In the genomic region with DNA sequence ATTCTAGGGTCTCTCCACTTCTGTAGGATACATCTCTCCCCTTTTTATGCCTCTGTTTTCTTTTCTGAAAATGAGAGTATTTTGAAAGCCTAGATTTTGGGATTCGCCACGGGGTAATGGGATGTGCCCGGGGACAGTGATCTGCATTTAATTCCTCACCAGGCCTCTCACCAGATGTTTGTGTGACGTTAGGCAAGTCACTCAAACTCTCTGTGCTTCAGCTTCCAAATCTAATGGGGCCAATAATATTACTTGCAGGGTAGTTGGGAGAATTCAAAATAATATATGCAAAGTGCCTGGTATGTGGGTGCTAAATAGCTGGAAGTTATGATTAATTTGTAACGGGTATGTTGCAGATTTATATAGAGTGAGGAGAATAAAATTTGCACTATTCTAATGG, we compare ENCODE assay signal across 15 cellular contexts.
"Had no signal": no experiment of that assay in that cellular context is flagged by ENCODE, and none has a peak within 500 bp of the region (broad histone marks: within the 10 kb centered on the region; RNA-seq: fewer than 3 reads in every experiment).

No MANE protein-coding gene starts in this region.

- H3K27me3 ChIP-seq: ovary, stomach, upper lobe of right lung had no signal

- H3K27ac ChIP-seq: ovary, psoas muscle, stomach, upper lobe of right lung, VCaP had no signal

- H3K9me3 ChIP-seq: ovary, psoas muscle, stomach, upper lobe of right lung had no signal

- H3K36me3 ChIP-seq: ovary, stomach, upper lobe of right lung had no signal

- DNase-seq: activated CD4-positive, alpha-beta T cell treated with anti-CD3 and anti-CD28 coated beads, Interleukin-2, amount 50 U/mL, for 1 hour; activated CD4-positive, CD25-positive, alpha-beta regulatory T cell treated with anti-CD3 and anti-CD28 coated beads, Interleukin-2, amount 50 U/mL, for 72 hours; activated effector memory CD4-positive, alpha-beta T cell treated with anti-CD3 and anti-CD28 coated beads, Interleukin-2, amount 50 U/mL, for 16 hours; activated naive CD4-positive, alpha-beta T cell treated with anti-CD3 and anti-CD28 coated beads, Interleukin-2, amount 50 U/mL, for 16 hours; activated T-cell treated with anti-CD3 and anti-CD28 coated beads, Interleukin-2, amount 50 U/mL, for 72 hours; effector memory CD4-positive, alpha-beta T cell; hypothalamus; stimulated activated CD4-positive, alpha-beta T cell treated with anti-CD3 and anti-CD28 coated beads, Interleukin-15, amount 100 ng/mL, for 24 hours; stimulated activated CD4-positive, alpha-beta T cell treated with anti-CD3 and anti-CD28 coated beads, Interleukin-4, amount 100 ng/mL, for 1 hour; upper lobe of right lung had no signal

- H3K4me1 ChIP-seq: psoas muscle had no signal

- H3K4me3 ChIP-seq: ovary, psoas muscle, stomach, upper lobe of right lung had no signal

- ATAC-seq: activated T-cell treated with anti-CD3 and anti-CD28 coated beads, Interleukin-2, amount 50 U/mL, for 72 hours; stimulated activated effector memory CD8-positive, alpha-beta T cell treated with anti-CD3 and anti-CD28 coated beads, Interleukin-12 subunit alpha, Interleukin-12 subunit beta, amount 100 ng/mL, for 72 hours had no signal
